In genomic region chr2:46329803-46330775, GRCh38 we compare ENCODE assay signal across 10 cellular contexts.
DNase-seq lines count a peak whose midpoint lies in the region; TF ChIP-seq lines count a peak whose summit lies in the region.
"Had no signal": no experiment of that assay in that cellular context is flagged by ENCODE, and none has a peak within 500 bp of the region (broad histone marks: within the 10 kb centered on the region; RNA-seq: fewer than 3 reads in every experiment).

No MANE protein-coding gene starts in this region.

- DNase-seq in AG04449 (ENCODE audit: low read depth, low spot score): peak; percentile 93
- peak; percentile 89 to 98 for DNase-seq in cardiac fibroblast (ENCODE audit: low read depth in 2 of 2)
- peak; percentile 30 for DNase-seq in medulla oblongata (ENCODE audit: extremely low spot score)
- no peak for DNase-seq in WERI-Rb-1
- no peak for DNase-seq in islet precursor cell
- no peak for DNase-seq in retina
- no peak for DNase-seq in stimulated activated CD4-positive, alpha-beta T cell treated with anti-CD3 and anti-CD28 coated beads, Interleukin-2, amount 100 ng/mL, for 48 hours
- DNase-seq: occipital lobe, upper lobe of right lung had no signal

- H3K36me3 ChIP-seq in KOPT-K1 (ENCODE audit: insufficient read depth, low read length) (no peaks in the 10 kb centered on the region), WERI-Rb-1 (no peaks in the 10 kb centered on the region)
- H3K36me3 ChIP-seq: upper lobe of right lung had no signal

- peak overlapping the region; percentile 12 for H3K4me3 ChIP-seq in AG04449 (ENCODE audit: low read depth, low read length)
- no peak overlapping the region for H3K4me3 ChIP-seq in cardiac fibroblast (replicated peaks in 1 of 2; ENCODE audit: low read depth in 2 of 2, low read length in 2 of 2)
- no peak overlapping the region for H3K4me3 ChIP-seq in WERI-Rb-1 (ENCODE audit: low read depth, low read length)
- H3K4me3 ChIP-seq: upper lobe of right lung had no signal

- CTCF ChIA-PET in AG04449 (lab: Yijun Ruan, JAX): interaction anchor here (0.9 to 1.8 kb wide), 3 partner anchors 36 to 562 kb away, joined by 3 to 8 read pairs (median 3); no protein-coding TSS in a partner anchor

- TF ChIP-seq CTCF in AG04449 (IDR thresholded peaks at IDR 0.05; ENCODE audit: insufficient read depth, low read length, missing control alignments) (no peak), cardiac fibroblast (IDR thresholded peaks at IDR 0.05; ENCODE audit: low read depth, low read length) (no peak), WERI-Rb-1 (IDR thresholded peaks at IDR 0.05; ENCODE audit: low read depth, low read length) (no peak)

- H3K27ac ChIP-seq in KOPT-K1 (ENCODE audit: low read depth, low read length, poor library complexity, severe bottlenecking) (peak overlapping the region; percentile 0), WERI-Rb-1 (no peak overlapping the region)
- H3K27ac ChIP-seq: upper lobe of right lung had no signal

- H3K27me3 ChIP-seq in WERI-Rb-1 (ENCODE audit: insufficient read depth, low read depth, severe bottlenecking): no peaks in the 10 kb centered on the region
- H3K27me3 ChIP-seq: upper lobe of right lung had no signal

- H3K9me3 ChIP-seq in KOPT-K1 (ENCODE audit: insufficient read depth, low read length, poor library complexity, severe bottlenecking) (no peaks in the 10 kb centered on the region), WERI-Rb-1 (ENCODE audit: severe bottlenecking) (no peaks in the 10 kb centered on the region)
- H3K9me3 ChIP-seq: upper lobe of right lung had no signal

- POLR2A ChIA-PET in AG04449 (lab: Yijun Ruan, JAX): interaction anchor here (0.6 to 1.6 kb wide), 3 partner anchors 20 to 33 kb away, joined by 3 to 8 read pairs (median 4); partner anchors contain the start of gene EPAS1

Comparison
In these comparisons a context has a peak if more than half of its experiments do, and no peak if none do; other contexts are left out.
1. DNase-seq: peak in AG04449 (single experiment), cardiac fibroblast (2 of 2) and medulla oblongata (single experiment); none in WERI-Rb-1 (single experiment), islet precursor cell (single experiment), retina (single experiment) and stimulated activated CD4-positive, alpha-beta T cell treated with anti-CD3 and anti-CD28 coated beads, Interleukin-2, amount 100 ng/mL, for 48 hours (0 of 2).